Comparison of ENCODE assay signal across 10 cellular contexts in genomic region chr2:241673797-241674725, GRCh38. TPM values are rescaled to one million over a fixed set of nuclear protein-coding genes. Genes with fewer than 3 reads are reported as not detected.
DNase-seq lines count a peak whose midpoint lies in the region; ATAC-seq and TF ChIP-seq lines count a peak whose summit lies in the region.
"Had no signal": no experiment of that assay in that cellular context is flagged by ENCODE, and none has a peak within 500 bp of the region (broad histone marks: within the 10 kb centered on the region; RNA-seq: fewer than 3 reads in every experiment).

No MANE protein-coding gene starts in this region.

- H3K36me3 ChIP-seq in transverse colon, result peaks cover 0 to 6% (median 0%) of the 10 kb centered on the region in 4 donors

- H3K27me3 Mint-ChIP-seq in T-helper 17 cell, result no peaks in the 10 kb centered on the region

- H3K27me3 ChIP-seq in transverse colon, result no peaks in the 10 kb centered on the region
- H3K27me3 ChIP-seq: left lung had no signal

- DNase-seq in A172 (ENCODE audit: low spot score) (peak; percentile 49), G401 (ENCODE audit: low spot score) (peak; percentile 89), T-helper 17 cell (no peak), left cardiac atrium (no peak), transverse colon (no peak), NCI-H1105 (lab: John Stamatoyannopoulos, UW) (no peak), NCI-H2029 treated with DMSO at 0.1 percent for 48 hours (lab: John Stamatoyannopoulos, UW) (no peak)

- H3K9me3 ChIP-seq in T-helper 17 cell (ENCODE audit: control insufficient read depth, low read length, poor library complexity, severe bottlenecking), result no peaks in the 10 kb centered on the region
- no peaks in the 10 kb centered on the region for H3K9me3 ChIP-seq in transverse colon
- H3K9me3 ChIP-seq: Caco-2, left lung had no signal

- H3K27ac Mint-ChIP-seq in T-helper 17 cell, result peak overlapping the region; percentile 67

- TF ChIP-seq CTCF in transverse colon (IDR thresholded peaks at IDR 0.05), result no peak

- no peaks in the 10 kb centered on the region for H3K4me1 ChIP-seq in transverse colon
- H3K4me1 ChIP-seq: Caco-2, left lung had no signal

- no peak overlapping the region for H3K27ac ChIP-seq in transverse colon
- H3K27ac ChIP-seq: left lung had no signal

- ATAC-seq in T-helper 17 cell, result no peak
- ATAC-seq in left cardiac atrium, result peak; percentile 11 to 62
- no peak for ATAC-seq in GM19395 (IDR thresholded peaks at IDR 0.05; ENCODE audit: unreplicated experiment)
- ATAC-seq: left lung had no signal

- no peak overlapping the region for H3K4me3 ChIP-seq in transverse colon
- H3K4me3 ChIP-seq: left lung had no signal

- no peak for TF ChIP-seq EP300 in transverse colon (IDR thresholded peaks at IDR 0.05; ENCODE audit: low read depth)

- no peak for TF ChIP-seq POLR2A in transverse colon (IDR thresholded peaks at IDR 0.05)

- H3K36me3 Mint-ChIP-seq in T-helper 17 cell (ENCODE audit: low read depth), result no peaks in the 10 kb centered on the region

- peaks cover 9% of the 10 kb centered on the region for H3K4me1 Mint-ChIP-seq in T-helper 17 cell

- 75 to 84% methylated on average over 2 to 21 of the region's 21 CpGs for WGBS in transverse colon (ENCODE audit: low coverage in 1 of 2), 2 donors

- in situ Hi-C loops in G401 (cut with HindIII; ENCODE audit: low sequenced_read_pairs) (no loop called here), transverse colon (cut with MboI; ENCODE audit: low pct_ligation_motif_present in 1 of 4, low pct_unique_long_range_greater_than_20kb in 1 of 4, low sequenced_read_pairs in 3 of 4) (no loop called here)

- intact Hi-C loops in left cardiac atrium (cut with DNase I), result no loop called here
- intact Hi-C loops in transverse colon (cut with DNase I; ENCODE audit: low total_unique reads), result no loop called here

- peak overlapping the region; percentile 58 for H3K4me3 Mint-ChIP-seq in T-helper 17 cell

RNA-seq across cellular contexts. Expression of gene DTYMK, which starts 12.6 kb away (rescaled TPM):
- total RNA-seq in A172 (2014; rRNA removed; shearing (Covaris generic)), result 136 and 156 TPM in 2 replicates
- 52.0 and 57.9 TPM in 2 replicates for total RNA-seq in G401 (2014; rRNA removed; shearing (Covaris generic))
- total RNA-seq in T-helper 17 cell, result 10 to 100 TPM; 11.9 TPM
- 10 to 100 TPM in 1 of 2 donors, 1 to 10 TPM in 1; 9.8 to 14.3 TPM for total RNA-seq in left cardiac atrium
- 10 to 100 TPM in 2 of 4 donors, 1 to 10 TPM in 2; 3.4 to 27.9 (median 11.4) TPM for total RNA-seq in transverse colon

RNA-seq across cellular contexts. Expression of gene ING5, which starts 27.8 kb away (rescaled TPM):
- total RNA-seq in A172 (2014; rRNA removed; shearing (Covaris generic)), result 12.8 and 14.5 TPM in 2 replicates
- 21.6 and 65.8 TPM in 2 replicates for total RNA-seq in G401 (2014; rRNA removed; shearing (Covaris generic))
- total RNA-seq in T-helper 17 cell (10 to 100 TPM; 50.2 to 60.8 TPM), left cardiac atrium (10 to 100 TPM; 17.4 to 20.1 TPM), transverse colon (10 to 100 TPM; 37.4 to 94.3 (median 56.3) TPM)

RNA-seq across cellular contexts. Expression of gene ATG4B, which starts 36.6 kb away (rescaled TPM):
- 111 and 132 TPM in 2 replicates for total RNA-seq in A172 (2014; rRNA removed; shearing (Covaris generic))
- total RNA-seq in G401 (2014; rRNA removed; shearing (Covaris generic)), result 71.2 and 118 TPM in 2 replicates
- total RNA-seq in T-helper 17 cell (100 to 1,000 TPM; 104 to 119 TPM), left cardiac atrium (10 to 100 TPM; 43.0 to 49.4 TPM), transverse colon (100 to 1,000 TPM in 3 of 4 donors, 10 to 100 TPM in 1; 62.9 to 400 (median 137) TPM)

RNA-seq across cellular contexts. Expression of gene THAP4, which starts 37.1 kb away (rescaled TPM):
- total RNA-seq in A172 (2014; rRNA removed; shearing (Covaris generic)), result 80.6 and 85.7 TPM in 2 replicates
- 85.0 and 86.2 TPM in 2 replicates for total RNA-seq in G401 (2014; rRNA removed; shearing (Covaris generic))
- total RNA-seq in T-helper 17 cell (10 to 100 TPM; 28.0 to 36.9 TPM), left cardiac atrium (10 to 100 TPM; 73.3 to 74.4 TPM), transverse colon (100 to 1,000 TPM in 1 of 4 donors, 10 to 100 TPM in 3; 65.1 to 142 (median 82.8) TPM)

Comparison
In these comparisons a context has a peak if more than half of its experiments do, and no peak if none do; other contexts are left out.
1. DNase-seq: peak in A172 (single experiment) and G401 (single experiment); none in T-helper 17 cell (0 of 3), left cardiac atrium (single experiment), transverse colon (single experiment), NCI-H1105 (single experiment) and NCI-H2029 treated with DMSO at 0.1 percent for 48 hours (single experiment).
2. ATAC-seq: peak in left cardiac atrium (2 of 2); none in T-helper 17 cell (single experiment) and GM19395 (single experiment).